8 cellular contexts compared by ENCODE assay signal in genomic region chr11:3808846-3809623, GRCh38. TPM values are rescaled to one million over a fixed set of nuclear protein-coding genes. Genes with fewer than 3 reads are reported as not detected.
A peak's percentile ranks its signal among the peaks of the same experiment; 100 is the strongest.
DNase-seq lines count a peak whose midpoint lies in the region; ATAC-seq and TF ChIP-seq lines count a peak whose summit lies in the region.

No MANE protein-coding gene starts in this region.

- peak; percentile 87 for TF ChIP-seq RAD21 in liver (IDR thresholded peaks at IDR 0.05)

- TF ChIP-seq POLR2A in suprapubic skin (IDR thresholded peaks at IDR 0.05): no peak

- H3K36me3 ChIP-seq in liver (ENCODE audit: control insufficient read depth in 4 of 4, insufficient read depth in 3 of 4, low read depth in 1 of 4, low read length in 3 of 4) (no peaks in the 10 kb centered on the region), suprapubic skin (no peaks in the 10 kb centered on the region)

- TF ChIP-seq EP300 in suprapubic skin (IDR thresholded peaks at IDR 0.05): no peak

- H3K4me3 ChIP-seq in LNCaP clone FGC (ENCODE audit: low read depth, low read length) (peak overlapping the region; percentile 74), liver (ENCODE audit: low read depth in 1 of 3, low read length in 3 of 3) (peak overlapping the region; percentile 71 to 82 (median 78)), suprapubic skin (peak overlapping the region; percentile 86)

- ATAC-seq in activated CD4-positive, CD25-positive, alpha-beta regulatory T cell treated with anti-CD3 and anti-CD28 coated beads, Interleukin-2, amount 50 U/mL, for 24 hours: peak; percentile 75 to 78

- no peaks in the 10 kb centered on the region for H3K9me3 ChIP-seq in liver (ENCODE audit: control insufficient read depth in 4 of 4, low read length in 3 of 4)
- H3K9me3 ChIP-seq in suprapubic skin: no peaks in the 10 kb centered on the region

- H3K9ac ChIP-seq in liver (ENCODE audit: low read depth in 1 of 2, low read length in 2 of 2): peak overlapping the region in 1 of 2 donors; percentile 1

- DNase-seq in activated CD4-positive, CD25-positive, alpha-beta regulatory T cell treated with anti-CD3 and anti-CD28 coated beads, Interleukin-2, amount 50 U/mL, for 72 hours: no peak
- peak; percentile 59 for DNase-seq in HCEC 1CT
- peak; percentile 61 for DNase-seq in LNCaP clone FGC (ENCODE audit: low read depth)
- peak; percentile 34 for DNase-seq in SKM-1 (lab: John Stamatoyannopoulos, UW; ENCODE audit: unreplicated experiment)
- DNase-seq in cerebellum (ENCODE audit: low spot score): peak; percentile 55
- DNase-seq in suprapubic skin (ENCODE audit: low spot score in 2 of 2): no peak

- H3K4me1 ChIP-seq in liver (ENCODE audit: control insufficient read depth in 4 of 4, insufficient read depth in 4 of 4, low read length in 3 of 4) (peaks cover 3 to 17% (median 10%) of the 10 kb centered on the region in 4 donors), suprapubic skin (peaks cover 20% of the 10 kb centered on the region)

- 19% methylated on average over 7 of the region's 7 CpGs for WGBS in liver
- WGBS in suprapubic skin: 23% methylated on average over 3 of the region's 7 CpGs

- H3K27me3 ChIP-seq in liver (ENCODE audit: control insufficient read depth in 4 of 4, insufficient read depth in 4 of 4, low read length in 3 of 4) (no peaks in the 10 kb centered on the region), suprapubic skin (no peaks in the 10 kb centered on the region)

- H3K27ac ChIP-seq in liver (ENCODE audit: low read depth in 1 of 2, low read length in 2 of 2): peak overlapping the region in 1 of 2 donors; percentile 38
- H3K27ac ChIP-seq in suprapubic skin: peak overlapping the region; percentile 75

- peak; percentile 73 for TF ChIP-seq CTCF in LNCaP clone FGC (IDR thresholded peaks at IDR 0.05; ENCODE audit: control insufficient read depth, extremely low read depth, insufficient read depth)
- TF ChIP-seq CTCF in liver (IDR thresholded peaks at IDR 0.05; ENCODE audit: low read depth, low read length, missing input control): peak; percentile 61
- no peak for TF ChIP-seq CTCF in suprapubic skin (IDR thresholded peaks at IDR 0.05)

TF ChIP-seq in liver, 16 proteins besides CTCF, POLR2A, EP300 and RAD21:
- TF ChIP-seq HNF4A (conservative IDR thresholded peaks at IDR 0.05) (peak; percentile 62 to 71), JUND (IDR thresholded peaks at IDR 0.05) (no peak), HNF4G (IDR thresholded peaks at IDR 0.05) (peak; percentile 11), YY1 (IDR thresholded peaks at IDR 0.05) (peak; percentile 34), FOXA2 (IDR thresholded peaks at IDR 0.05) (peak; percentile 15), MAX (IDR thresholded peaks at IDR 0.05) (peak; percentile 15), SP1 (IDR thresholded peaks at IDR 0.05) (peak; percentile 22), ATF3 (IDR thresholded peaks at IDR 0.05) (no peak), TAF1 (conservative IDR thresholded peaks at IDR 0.05) (no peak), RXRA (IDR thresholded peaks at IDR 0.05) (peak; percentile 54 to 65), ZBTB33 (IDR thresholded peaks at IDR 0.05) (no peak)
TF ChIP-seq in liver: peak in this region for 7.

RNA-seq across cellular contexts. Expression of gene PGAP2, which starts 0.7 kb away (rescaled TPM):
- 14.7 TPM for total RNA-seq in cerebellum
- 10 to 100 TPM; 11.6 to 12.3 TPM for total RNA-seq in liver
- 10 to 100 TPM in 1 of 2 donors, 1 to 10 TPM in 1; 10.0 to 14.8 TPM for polyA plus RNA-seq in liver
- total RNA-seq in suprapubic skin: 10 to 100 TPM; 55.4 to 81.2 (median 66.7) TPM

RNA-seq across cellular contexts. Expression of gene NUP98, which starts 11.7 kb away (rescaled TPM):
- total RNA-seq in cerebellum (82.2 TPM), liver (10 to 100 TPM; 68.9 to 75.0 TPM), suprapubic skin (100 to 1,000 TPM in 3 of 4 donors, 10 to 100 TPM in 1; 91.5 to 122 (median 115) TPM)
- polyA plus RNA-seq in liver: 10 to 100 TPM; 10.9 to 18.8 TPM

RNA-seq across cellular contexts. Expression of gene RHOG, which starts 31.7 kb away (rescaled TPM):
- total RNA-seq in cerebellum (3.5 TPM), liver (10 to 100 TPM in 1 of 2 donors, 1 to 10 TPM in 1; 7.4 to 13.8 TPM), suprapubic skin (10 to 100 TPM; 36.6 to 47.3 (median 39.3) TPM)
- polyA plus RNA-seq in liver: 10 to 100 TPM; 21.9 to 32.9 TPM

RNA-seq across cellular contexts. Expression of gene STIM1, which starts 46.4 kb away (rescaled TPM):
- total RNA-seq in cerebellum (25.9 TPM), liver (10 to 100 TPM; 21.6 to 42.9 TPM), suprapubic skin (10 to 100 TPM; 58.4 to 70.2 (median 60.9) TPM)
- 10 to 100 TPM; 19.7 to 28.5 TPM for polyA plus RNA-seq in liver

Comparison
In these comparisons a context has a peak if more than half of its experiments do, and no peak if none do; other contexts are left out.
1. DNase-seq: peak in HCEC 1CT (single experiment), LNCaP clone FGC (single experiment), SKM-1 (single experiment) and cerebellum (single experiment); none in activated CD4-positive, CD25-positive, alpha-beta regulatory T cell treated with anti-CD3 and anti-CD28 coated beads, Interleukin-2, amount 50 U/mL, for 72 hours (single experiment) and suprapubic skin (0 of 2).
2. CTCF ChIP-seq: peak in LNCaP clone FGC (single experiment) and liver (single experiment); none in suprapubic skin (0 of 2).
3. Peak in every context shown above with its lines, with median percentiles within 50 percentile points of each other: H3K4me3 ChIP-seq.